ENCODE assay signal across 9 cellular contexts in the genomic region with DNA sequence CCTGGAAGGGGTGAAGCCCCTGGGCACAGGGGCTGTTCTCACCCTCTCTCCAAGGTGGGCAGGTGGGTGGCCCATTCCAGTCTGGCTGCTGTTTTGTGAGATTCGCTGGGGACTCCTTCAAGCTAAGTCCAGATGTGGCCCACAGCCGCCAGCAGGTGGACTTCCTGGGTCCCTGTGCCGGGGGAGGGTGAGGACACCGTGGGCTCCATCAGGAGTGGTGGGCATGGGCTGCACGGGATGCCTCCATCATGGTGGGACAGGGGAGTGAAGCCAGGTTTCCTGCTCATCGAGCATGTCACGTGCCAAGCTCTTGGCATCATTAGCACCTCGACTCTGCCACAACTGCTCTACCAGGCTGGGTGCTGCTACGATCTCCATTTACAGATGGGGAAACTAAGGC. TPM values are rescaled to one million over a fixed set of nuclear protein-coding genes. Genes with fewer than 3 reads are reported as not detected.
A peak's percentile ranks its signal among the peaks of the same experiment; 100 is the strongest.
DNase-seq lines count a peak whose midpoint lies in the region; ATAC-seq lines count a peak whose summit lies in the region.
"Had no signal": no experiment of that assay in that cellular context is flagged by ENCODE, and none has a peak within 500 bp of the region (broad histone marks: within the 10 kb centered on the region; RNA-seq: fewer than 3 reads in every experiment).

No MANE protein-coding gene starts in this region.

- peak overlapping the region; percentile 80 for H3K4me3 Mint-ChIP-seq in stimulated activated naive CD8-positive, alpha-beta T cell treated with anti-CD3 and anti-CD28 coated beads, Interleukin-15, Interleukin-2, amounts not matched to agents 100 ng/mL and 50 ng/mL, for 24 hours
- H3K4me3 Mint-ChIP-seq in central memory CD8-positive, alpha-beta T cell: peak overlapping the region; percentile 59
- peak overlapping the region; percentile 59 to 83 (median 68) for H3K4me3 Mint-ChIP-seq in naive B cell

- no peak for ATAC-seq in stimulated activated naive CD8-positive, alpha-beta T cell treated with anti-CD3 and anti-CD28 coated beads, Interleukin-15, Interleukin-2, amounts not matched to agents 100 U/mL and 50 U/mL, for 24 hours
- no peak for ATAC-seq in central memory CD8-positive, alpha-beta T cell (replicated peaks; ENCODE audit: extremely low read depth, poor library complexity, severe bottlenecking)
- ATAC-seq in naive B cell (ENCODE audit: low read depth in 2 of 2): no peak
- ATAC-seq: body of pancreas had no signal

- H3K27me3 Mint-ChIP-seq in stimulated activated naive CD8-positive, alpha-beta T cell treated with anti-CD3 and anti-CD28 coated beads, Interleukin-15, Interleukin-2, amounts not matched to agents 100 ng/mL and 50 ng/mL, for 24 hours: peaks cover 13% of the 10 kb centered on the region
- H3K27me3 Mint-ChIP-seq in central memory CD8-positive, alpha-beta T cell: peaks cover 22% of the 10 kb centered on the region
- H3K27me3 Mint-ChIP-seq in naive B cell: peaks cover 17 to 62% (median 61%) of the 10 kb centered on the region in 3 donors

- DNase-seq in stimulated activated naive CD8-positive, alpha-beta T cell treated with anti-CD3 and anti-CD28 coated beads, Interleukin-15, Interleukin-2, amounts not matched to agents 100 U/mL and 50 U/mL, for 24 hours: no peak
- no peak for DNase-seq in central memory CD8-positive, alpha-beta T cell (ENCODE audit: low spot score in 2 of 2)
- DNase-seq in naive B cell (no peak), NCI-H510A treated with DMSO at 0.1 percent for 48 hours (lab: John Stamatoyannopoulos, UW) (no peak), RKO (ENCODE audit: low spot score) (no peak), HT-29 (ENCODE audit: low spot score) (no peak), NOMO-1 treated with DMSO at 0.1 percent for 48 hours (lab: John Stamatoyannopoulos, UW; ENCODE audit: unreplicated experiment) (no peak)
- DNase-seq: body of pancreas had no signal

- H3K4me1 Mint-ChIP-seq in stimulated activated naive CD8-positive, alpha-beta T cell treated with anti-CD3 and anti-CD28 coated beads, Interleukin-15, Interleukin-2, amounts not matched to agents 100 ng/mL and 50 ng/mL, for 24 hours (ENCODE audit: low read depth): no peaks in the 10 kb centered on the region
- no peaks in the 10 kb centered on the region for H3K4me1 Mint-ChIP-seq in central memory CD8-positive, alpha-beta T cell
- peaks cover 0 to 12% (median 4%) of the 10 kb centered on the region in 3 donors for H3K4me1 Mint-ChIP-seq in naive B cell

- H3K9me3 Mint-ChIP-seq in stimulated activated naive CD8-positive, alpha-beta T cell treated with anti-CD3 and anti-CD28 coated beads, Interleukin-15, Interleukin-2, amounts not matched to agents 100 ng/mL and 50 ng/mL, for 24 hours: no peaks in the 10 kb centered on the region
- H3K9me3 Mint-ChIP-seq in central memory CD8-positive, alpha-beta T cell: no peaks in the 10 kb centered on the region
- peaks cover 0 to 3% (median 0%) of the 10 kb centered on the region in 7 donors for H3K9me3 Mint-ChIP-seq in naive B cell

- H3K27ac Mint-ChIP-seq in stimulated activated naive CD8-positive, alpha-beta T cell treated with anti-CD3 and anti-CD28 coated beads, Interleukin-15, Interleukin-2, amounts not matched to agents 100 ng/mL and 50 ng/mL, for 24 hours: no peak overlapping the region
- no peak overlapping the region for H3K27ac Mint-ChIP-seq in central memory CD8-positive, alpha-beta T cell (ENCODE audit: low read depth)
- no peak overlapping the region for H3K27ac Mint-ChIP-seq in naive B cell

- no peaks in the 10 kb centered on the region for H3K36me3 Mint-ChIP-seq in stimulated activated naive CD8-positive, alpha-beta T cell treated with anti-CD3 and anti-CD28 coated beads, Interleukin-15, Interleukin-2, amounts not matched to agents 100 ng/mL and 50 ng/mL, for 24 hours (ENCODE audit: low read depth)
- H3K36me3 Mint-ChIP-seq in central memory CD8-positive, alpha-beta T cell (ENCODE audit: insufficient read depth): peaks cover 4% of the 10 kb centered on the region
- H3K36me3 Mint-ChIP-seq in naive B cell: no peaks in the 10 kb centered on the region

RNA-seq across cellular contexts. Expression of a gene that starts 1.8 kb away (rescaled TPM):
- under 1 TPM in 1 of 6 donors, not detected in 5; 0.04 TPM for polyA plus RNA-seq in naive B cell (ENCODE audit: low read depth in 6 of 6)
- total RNA-seq in HT-29 (2014; rRNA removed; shearing (Covaris generic)): 6.9 and 7.0 TPM in 2 replicates
